In the genomic region with DNA sequence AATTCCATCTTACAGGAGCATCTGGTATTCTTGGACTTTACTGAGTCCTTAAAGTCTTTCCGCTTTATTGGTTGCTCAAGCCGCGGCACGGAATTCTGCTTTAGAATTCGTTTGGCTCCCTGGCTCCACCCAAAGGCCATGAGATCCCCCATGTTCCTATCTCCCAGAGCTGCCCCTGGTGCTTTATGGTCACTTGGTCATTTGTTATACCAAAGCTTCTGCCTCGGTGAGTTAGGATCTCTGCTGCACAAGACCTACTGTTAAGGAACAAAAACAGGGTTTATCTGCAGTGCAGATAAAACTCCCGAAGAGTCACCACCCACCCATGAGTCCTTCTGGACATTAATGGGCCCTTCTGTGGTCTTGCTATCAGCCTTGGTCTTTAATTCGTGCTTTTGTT, we compare ENCODE assay signal across 18 cellular contexts.
"Had no signal": no experiment of that assay in that cellular context is flagged by ENCODE, and none has a peak within 500 bp of the region (broad histone marks: within the 10 kb centered on the region; RNA-seq: fewer than 3 reads in every experiment).

No MANE protein-coding gene starts in this region.

- H3K4me3 ChIP-seq: dorsolateral prefrontal cortex, heart left ventricle, suprapubic skin, tibial artery, upper lobe of left lung, uterus had no signal

- DNase-seq: cortex of kidney; dorsolateral prefrontal cortex; effector CD8-positive, alpha-beta T cell; heart left ventricle; hypothalamus; kidney glomerular epithelial cell; mammary epithelial cell; naive thymus-derived CD4-positive, alpha-beta T cell; posterior cingulate gyrus; stimulated activated CD4-positive, alpha-beta T cell treated with anti-CD3 and anti-CD28 coated beads, Interleukin-4, amount 100 ng/mL, for 4 hours; stimulated activated naive CD4-positive, alpha-beta T cell; tibial artery; upper lobe of left lung; uterus had no signal

- H3K9me3 Mint-ChIP-seq: neural crest cell had no signal

- H3K36me3 ChIP-seq: suprapubic skin, upper lobe of left lung, uterus had no signal

- H3K9me3 ChIP-seq: heart left ventricle, suprapubic skin, tibial artery, upper lobe of left lung, uterus had no signal

- H3K4me1 Mint-ChIP-seq: neural crest cell had no signal

- ATAC-seq: left lobe of liver; naive thymus-derived CD4-positive, alpha-beta T cell; sciatic nerve had no signal

- H3K4me1 ChIP-seq: suprapubic skin, tibial artery, upper lobe of left lung, uterus had no signal

- H3K27ac ChIP-seq: dorsolateral prefrontal cortex, suprapubic skin, tibial artery, upper lobe of left lung, uterus had no signal

- H3K27me3 ChIP-seq: dorsolateral prefrontal cortex, heart left ventricle, suprapubic skin, tibial artery, upper lobe of left lung, uterus had no signal

- H3K4me3 Mint-ChIP-seq: neural crest cell had no signal
